Comparison of ENCODE assay signal across 18 cellular contexts in the genomic region with DNA sequence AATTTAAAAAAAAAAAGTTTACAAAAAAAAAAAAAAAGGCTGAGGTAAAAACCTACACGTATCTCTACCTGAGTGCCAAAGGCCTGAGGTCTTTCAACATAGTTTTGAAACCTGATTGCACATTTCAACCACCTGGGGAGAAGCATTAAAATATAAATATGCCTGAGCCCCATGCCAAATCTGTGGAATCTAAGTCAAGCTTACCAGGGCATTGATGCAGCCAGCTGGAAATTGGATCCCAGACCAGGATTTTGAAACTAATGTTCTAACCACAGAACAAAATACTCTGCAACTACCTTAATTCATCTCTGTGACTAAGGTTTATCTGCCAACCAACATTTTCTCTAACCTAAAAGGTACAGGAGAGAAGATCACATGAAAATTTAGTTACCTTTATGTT. TPM values are rescaled to one million over a fixed set of nuclear protein-coding genes. Genes with fewer than 3 reads are reported as not detected.
DNase-seq lines count a peak whose midpoint lies in the region; ATAC-seq and TF ChIP-seq lines count a peak whose summit lies in the region.
"Had no signal": no experiment of that assay in that cellular context is flagged by ENCODE, and none has a peak within 500 bp of the region (broad histone marks: within the 10 kb centered on the region; RNA-seq: fewer than 3 reads in every experiment).

No MANE protein-coding gene starts in this region.

- H3K27me3 ChIP-seq in endodermal cell (ENCODE audit: control insufficient read depth, insufficient read depth, low read length, poor library complexity, severe bottlenecking) = no peaks in the 10 kb centered on the region
- no peaks in the 10 kb centered on the region for H3K27me3 ChIP-seq in mesenchymal stem cell (ENCODE audit: control insufficient read depth in 1 of 2, insufficient read depth in 1 of 2, low read length in 2 of 2)
- H3K27me3 ChIP-seq in heart right ventricle = no peaks in the 10 kb centered on the region
- H3K27me3 ChIP-seq in HAP-1 (ENCODE audit: low read depth) = no peaks in the 10 kb centered on the region

- H3K4me1 ChIP-seq in endodermal cell (ENCODE audit: control insufficient read depth, insufficient read depth, low read length) (no peaks in the 10 kb centered on the region), mesenchymal stem cell (ENCODE audit: control insufficient read depth, insufficient read depth, low read depth, low read length) (no peaks in the 10 kb centered on the region), heart right ventricle (no peaks in the 10 kb centered on the region), HAP-1 (no peaks in the 10 kb centered on the region)

- no peak overlapping the region for H3K14ac ChIP-seq in mesenchymal stem cell (ENCODE audit: low read length in 2 of 2)

- H2BK120ac ChIP-seq in mesenchymal stem cell (ENCODE audit: low read depth, low read length) = no peak overlapping the region

- no peaks in the 10 kb centered on the region for H3K9me3 Mint-ChIP-seq in endodermal cell
- H3K9me3 Mint-ChIP-seq: activated naive CD8-positive, alpha-beta T cell treated with anti-CD3 and anti-CD28 coated beads, Interleukin-2, amount 10 ng/mL, durations not matched to agents 7 days and 5 days; activated T-helper 2 cell treated with anti-CD3 and anti-CD28 coated beads, Interferon-gamma antibody, Interleukin-2, Interleukin-4, amounts not matched to agents 10 μg/mL and 5 μg/mL and 100 μg/mL, durations not matched to agents 14 hours and 24 hours and 36 hours; CD4-positive, alpha-beta memory T cell; effector memory CD8-positive, alpha-beta T cell; stimulated activated naive CD8-positive, alpha-beta T cell treated with anti-CD3 and anti-CD28 coated beads, Interleukin-15, amount 100 ng/mL, for 72 hours had no signal

- H2AK5ac ChIP-seq in mesenchymal stem cell (ENCODE audit: low read length, severe bottlenecking) = no peak overlapping the region

- in situ Hi-C loops in HAP-1 (cut with MboI; ENCODE audit: low sequenced_read_pairs) = loop anchor here (10.0 kb wide), 1 partner anchor 55 kb away; no protein-coding TSS in a partner anchor

- 95% methylated on average over 1 of the region's 1 CpG; no CpG with 5 or more reads in 1 of the 2 experiments for WGBS in endodermal cell (ENCODE audit: insufficient coverage in 1 of 2, insufficient read length in 1 of 2), 2 experiments
- 98% methylated on average over 1 of the region's 1 CpG for WGBS in mesenchymal stem cell
- WGBS in heart right ventricle, 2 donors = 91 to 92% methylated on average over 1 of the region's 1 CpG

- H3K36me3 ChIP-seq in endodermal cell (ENCODE audit: control insufficient read depth, insufficient read depth, low read length) = peaks cover 79% of the 10 kb centered on the region
- H3K36me3 ChIP-seq in mesenchymal stem cell (ENCODE audit: control insufficient read depth in 1 of 2, insufficient read depth in 2 of 2, low read depth in 1 of 2, low read length in 2 of 2) = peaks cover 16 to 89% of the 10 kb centered on the region in 2 experiments
- peaks cover 0 to 99% (median 43%) of the 10 kb centered on the region in 9 donors for H3K36me3 ChIP-seq in heart right ventricle
- H3K36me3 ChIP-seq in HAP-1 (replicated peaks) = peaks cover 79% of the 10 kb centered on the region

- H2BK12ac ChIP-seq in mesenchymal stem cell (ENCODE audit: low read length in 2 of 2) = no peak overlapping the region

- H3K36me3 Mint-ChIP-seq in endodermal cell (ENCODE audit: low read depth) = peaks cover 65% of the 10 kb centered on the region

- ATAC-seq in heart right ventricle = no peak
- ATAC-seq: effector memory CD8-positive, alpha-beta T cell; stimulated activated naive CD8-positive, alpha-beta T cell treated with anti-CD3 and anti-CD28 coated beads, Interleukin-15, amount 100 ng/mL, for 72 hours had no signal

- no peak overlapping the region for H4K91ac ChIP-seq in mesenchymal stem cell (ENCODE audit: low read length)

- H3K4me1 Mint-ChIP-seq in endodermal cell = peaks cover 3% of the 10 kb centered on the region

- H2BK15ac ChIP-seq in mesenchymal stem cell (ENCODE audit: low read depth, poor library complexity, severe bottlenecking) = no peak overlapping the region

- H3K23ac ChIP-seq in mesenchymal stem cell (ENCODE audit: low read length in 2 of 2) = no peak overlapping the region

- H2AFZ ChIP-seq in mesenchymal stem cell (ENCODE audit: low read depth, low read length) = no peak overlapping the region

- H4K8ac ChIP-seq in mesenchymal stem cell (ENCODE audit: low read length) = no peak overlapping the region

- no peak overlapping the region for H3K4me3 Mint-ChIP-seq in endodermal cell
- H3K4me3 Mint-ChIP-seq: activated naive CD8-positive, alpha-beta T cell treated with anti-CD3 and anti-CD28 coated beads, Interleukin-2, amount 10 ng/mL, durations not matched to agents 7 days and 5 days; CD4-positive, alpha-beta memory T cell; effector memory CD8-positive, alpha-beta T cell; stimulated activated naive CD8-positive, alpha-beta T cell treated with anti-CD3 and anti-CD28 coated beads, Interleukin-15, amount 100 ng/mL, for 72 hours had no signal

- H3K9me3 ChIP-seq in endodermal cell (ENCODE audit: control insufficient read depth, low read length) (no peaks in the 10 kb centered on the region), mesenchymal stem cell (ENCODE audit: control insufficient read depth, low read length) (no peaks in the 10 kb centered on the region), heart right ventricle (no peaks in the 10 kb centered on the region), HAP-1 (no peaks in the 10 kb centered on the region)

- TF ChIP-seq CTCF in endodermal cell (conservative IDR thresholded peaks at IDR 0.05) (no peak), heart right ventricle (IDR thresholded peaks at IDR 0.05) (no peak)

- no peak overlapping the region for H2BK5ac ChIP-seq in mesenchymal stem cell (ENCODE audit: low read depth, low read length, poor library complexity, severe bottlenecking)

- H3K27ac Mint-ChIP-seq in endodermal cell = peak overlapping the region; percentile 55
- H3K27ac Mint-ChIP-seq: activated naive CD8-positive, alpha-beta T cell treated with anti-CD3 and anti-CD28 coated beads, Interleukin-2, amount 10 ng/mL, durations not matched to agents 7 days and 5 days had no signal

- peaks cover 19% of the 10 kb centered on the region for H3K79me1 ChIP-seq in mesenchymal stem cell (replicated peaks; ENCODE audit: low read length, poor library complexity, severe bottlenecking)

- H3K4ac ChIP-seq in mesenchymal stem cell (ENCODE audit: low read depth in 1 of 2, low read length in 2 of 2) = no peak overlapping the region

- H3K18ac ChIP-seq in mesenchymal stem cell (ENCODE audit: low read depth in 1 of 2, low read length in 2 of 2) = no peak overlapping the region

- intact Hi-C loops in heart right ventricle (cut with DNase I) = no loop called here

- H3K27ac ChIP-seq in endodermal cell (ENCODE audit: low read depth, low read length) (no peak overlapping the region), mesenchymal stem cell (ENCODE audit: low read length, poor library complexity, severe bottlenecking) (peak overlapping the region; percentile 25), heart right ventricle (no peak overlapping the region)
- H3K27ac ChIP-seq: RWPE1 had no signal

- no peaks in the 10 kb centered on the region for H3K27me3 Mint-ChIP-seq in endodermal cell (ENCODE audit: insufficient read depth)
- H3K27me3 Mint-ChIP-seq: activated naive CD8-positive, alpha-beta T cell treated with anti-CD3 and anti-CD28 coated beads, Interleukin-2, amount 10 ng/mL, durations not matched to agents 7 days and 5 days; CD4-positive, alpha-beta memory T cell; effector memory CD8-positive, alpha-beta T cell; stimulated activated naive CD8-positive, alpha-beta T cell treated with anti-CD3 and anti-CD28 coated beads, Interleukin-15, amount 100 ng/mL, for 72 hours had no signal

- no peak overlapping the region for H3K4me2 ChIP-seq in mesenchymal stem cell (ENCODE audit: low read length, poor library complexity, severe bottlenecking)

- DNase-seq in GM03348 (ENCODE audit: low spot score) = peak; percentile 36
- DNase-seq in NCI-H2107 (lab: John Stamatoyannopoulos, UW) = peak; percentile 66
- no peak for DNase-seq in endodermal cell
- no peak for DNase-seq in mesenchymal stem cell
- DNase-seq in globus pallidus (ENCODE audit: low spot score) = no peak
- no peak for DNase-seq in NCI-H2081 treated with DMSO at 0.1 percent for 48 hours (lab: John Stamatoyannopoulos, UW)
- no peak for DNase-seq in heart right ventricle
- no peak for DNase-seq in HAP-1 (ENCODE audit: low spot score in 2 of 2)
- DNase-seq: activated CD4-positive, alpha-beta T cell treated with anti-CD3 and anti-CD28 coated beads for 4 hours; activated naive CD8-positive, alpha-beta T cell treated with anti-CD3 and anti-CD28 coated beads, Interleukin-2, amount 10 ng/mL, durations not matched to agents 7 days and 5 days; CD4-positive, alpha-beta memory T cell; effector memory CD8-positive, alpha-beta T cell; NCI-H1930; stimulated activated naive CD8-positive, alpha-beta T cell treated with anti-CD3 and anti-CD28 coated beads, Interleukin-15, amount 100 ng/mL, for 72 hours; SW 1271; trophoblast cell had no signal

- H3K9ac ChIP-seq in endodermal cell (ENCODE audit: extremely low read depth, low read length, poor library complexity, severe bottlenecking) (no peak overlapping the region), mesenchymal stem cell (ENCODE audit: low read length) (no peak overlapping the region)

- H3K4me3 ChIP-seq in endodermal cell (ENCODE audit: low read length) (no peak overlapping the region), mesenchymal stem cell (ENCODE audit: insufficient read depth in 1 of 2, low read depth in 1 of 2, low read length in 2 of 2) (no peak overlapping the region), heart right ventricle (no peak overlapping the region), HAP-1 (no peak overlapping the region)

RNA-seq across cellular contexts. Expression of a gene that starts 38.8 kb away (rescaled TPM):
- total RNA-seq in endodermal cell = 1 to 10 TPM; 1.8 TPM
- 1.5 TPM for polyA plus RNA-seq in endodermal cell (2013, experiment 1 of 2)
- polyA plus RNA-seq in endodermal cell (2013, experiment 2 of 2) = 0.95 TPM
- polyA plus RNA-seq in mesenchymal stem cell (2013, experiment 1 of 2) = 0.28 TPM
- 0.32 TPM for polyA plus RNA-seq in mesenchymal stem cell (2013, experiment 2 of 2)
- total RNA-seq in heart right ventricle = 1 to 10 TPM in 2 of 10 donors, under 1 TPM in 8; 0.24 to 1.6 (median 0.51) TPM
- under 1 TPM; 0.42 to 0.95 TPM for polyA plus RNA-seq in heart right ventricle

Comparison
In these comparisons a context has a peak if more than half of its experiments do, and no peak if none do; other contexts are left out.
1. DNase-seq: peak in GM03348 (single experiment) and NCI-H2107 (single experiment); none in endodermal cell (single experiment), mesenchymal stem cell (single experiment), globus pallidus (single experiment), NCI-H2081 treated with DMSO at 0.1 percent for 48 hours (single experiment), heart right ventricle (0 of 2) and HAP-1 (0 of 2).